Comparison of ENCODE assay signal across 1 cellular context in genomic region chr17:21214015-21214776, GRCh38.
TF ChIP-seq lines count a peak whose summit lies in the region.

Gene TMEM11, minus strand, starts transcription at chr17:21214161. Its CDS starts 9 bp downstream, at chr17:21214152.

TF ChIP-seq in HepG2, 621 proteins besides CTCF, POLR2A, EP300 and RAD21 (continued from another document and continues in another):
- no peak for TF ChIP-seq PCBP2 (optimal IDR thresholded peaks at IDR 0.05; ENCODE audit: low read depth, low read length, poor library complexity, severe bottlenecking)
- no peak for TF ChIP-seq ZFP41 (CRISPR knock-in tag; IDR thresholded peaks at IDR 0.05; ENCODE audit: borderline replicate concordance)
- TF ChIP-seq ZNF850 (CRISPR knock-in tag; conservative IDR thresholded peaks at IDR 0.05): no peak
- peak; percentile 85 for TF ChIP-seq KMT2B (CRISPR knock-in tag; IDR thresholded peaks at IDR 0.05)
- TF ChIP-seq ZNF142 (CRISPR knock-in tag; IDR thresholded peaks at IDR 0.05): peak; percentile 71
- TF ChIP-seq ZNF776 (CRISPR knock-in tag; IDR thresholded peaks at IDR 0.05): no peak
- no peak for TF ChIP-seq ATAD3A (CRISPR knock-in tag; IDR thresholded peaks at IDR 0.05)
- no peak for TF ChIP-seq GLI4 (CRISPR knock-in tag; IDR thresholded peaks at IDR 0.05; ENCODE audit: borderline replicate concordance)
- no peak for TF ChIP-seq ONECUT2 (CRISPR knock-in tag; IDR thresholded peaks at IDR 0.05)
- no peak for TF ChIP-seq ZNF292 (CRISPR knock-in tag; IDR thresholded peaks at IDR 0.05; ENCODE audit: borderline replicate concordance, low read depth)
- peak; percentile 33; the same call in 1 of the 2 replicates for TF ChIP-seq CBFB (CRISPR knock-in tag; IDR thresholded peaks at IDR 0.05)
- no peak for TF ChIP-seq GATA4 (IDR thresholded peaks at IDR 0.05; ENCODE audit: borderline replicate concordance, low read depth)
- no peak for TF ChIP-seq SNAI1 (CRISPR knock-in tag; IDR thresholded peaks at IDR 0.05; ENCODE audit: borderline replicate concordance)
- TF ChIP-seq KDM1A (CRISPR knock-in tag; IDR thresholded peaks at IDR 0.05): no peak
- 0 out of 2 replicates have a peak, but pooled peaks have one; percentile 34 for TF ChIP-seq REL (CRISPR knock-in tag; conservative IDR thresholded peaks at IDR 0.05)
- no peak; the same call in 1 of the 2 replicates for TF ChIP-seq ZNF431 (CRISPR knock-in tag; IDR thresholded peaks at IDR 0.05; ENCODE audit: borderline replicate concordance, low read depth)
- no peak for TF ChIP-seq FOSL1 (CRISPR knock-in tag; IDR thresholded peaks at IDR 0.05; ENCODE audit: borderline replicate concordance)
- no peak for TF ChIP-seq SOX5 (CRISPR knock-in tag; IDR thresholded peaks at IDR 0.05; ENCODE audit: borderline replicate concordance)
- no peak; the same call in 1 of the 2 replicates for TF ChIP-seq DR1 (CRISPR knock-in tag; IDR thresholded peaks at IDR 0.05)
- no peak for TF ChIP-seq TRIM22 (IDR thresholded peaks at IDR 0.05)
- peak; percentile 13; the same call in 1 of the 2 replicates for TF ChIP-seq MED1 (CRISPR knock-in tag; IDR thresholded peaks at IDR 0.05)
- no peak for TF ChIP-seq GFI1 (CRISPR knock-in tag; IDR thresholded peaks at IDR 0.05; ENCODE audit: borderline replicate concordance)
- TF ChIP-seq GATAD1 (CRISPR knock-in tag; IDR thresholded peaks at IDR 0.05): peak; percentile 89
- TF ChIP-seq AHR (CRISPR knock-in tag; IDR thresholded peaks at IDR 0.05): 0 out of 2 replicates have a peak, but pooled peaks have one; percentile 36
- peak; percentile 47; the same call in 1 of the 2 replicates for TF ChIP-seq ELF4 (CRISPR knock-in tag; IDR thresholded peaks at IDR 0.05; ENCODE audit: borderline replicate concordance)
- TF ChIP-seq ZFP90 (CRISPR knock-in tag; IDR thresholded peaks at IDR 0.05; ENCODE audit: borderline replicate concordance): no peak
- TF ChIP-seq MTF2 (CRISPR knock-in tag; IDR thresholded peaks at IDR 0.05; ENCODE audit: borderline replicate concordance): 0 out of 2 replicates have a peak, but pooled peaks have one; percentile 43
- peak; percentile 75 for TF ChIP-seq POLR2G (IDR thresholded peaks at IDR 0.05; ENCODE audit: low read depth, low read length)
- no peak for TF ChIP-seq RFX5 (IDR thresholded peaks at IDR 0.05; ENCODE audit: low read depth, low read length)
- TF ChIP-seq MAZ (IDR thresholded peaks at IDR 0.05; ENCODE audit: borderline replicate concordance, low read depth, low read length): no peak
- peak; percentile 46 for TF ChIP-seq MAZ (CRISPR knock-in tag; IDR thresholded peaks at IDR 0.05; ENCODE audit: low read depth)
- TF ChIP-seq GABPB1 (CRISPR knock-in tag; IDR thresholded peaks at IDR 0.05): peak; percentile 97
- TF ChIP-seq ZNF891 (CRISPR knock-in tag; IDR thresholded peaks at IDR 0.05): no peak; the same call in 1 of the 2 replicates
- TF ChIP-seq ZNF605 (CRISPR knock-in tag; IDR thresholded peaks at IDR 0.05): peak; percentile 81
- 0 out of 2 replicates have a peak, but pooled peaks have one; percentile 8 for TF ChIP-seq PHF21A (CRISPR knock-in tag; IDR thresholded peaks at IDR 0.05)
- no peak for TF ChIP-seq BRF2 (CRISPR knock-in tag; IDR thresholded peaks at IDR 0.05)
- peak; percentile 68 for TF ChIP-seq SAP130 (CRISPR knock-in tag; IDR thresholded peaks at IDR 0.05; ENCODE audit: low read depth)
- TF ChIP-seq PREB (CRISPR knock-in tag; IDR thresholded peaks at IDR 0.05): no peak
- no peak for TF ChIP-seq CENPBD1 (CRISPR knock-in tag; IDR thresholded peaks at IDR 0.05; ENCODE audit: borderline replicate concordance, low read depth)
- TF ChIP-seq IKZF4 (CRISPR knock-in tag; IDR thresholded peaks at IDR 0.05; ENCODE audit: borderline replicate concordance, low read depth, not compliant biosample characterization): peak; percentile 5
- TF ChIP-seq TMF1 (CRISPR knock-in tag; IDR thresholded peaks at IDR 0.05; ENCODE audit: low read depth): peak; percentile 34; the same call in 1 of the 2 replicates
- TF ChIP-seq HNF1B (CRISPR knock-in tag; IDR thresholded peaks at IDR 0.05): 0 out of 2 replicates have a peak, but pooled peaks have one; percentile 52
- TF ChIP-seq POGZ (CRISPR knock-in tag; IDR thresholded peaks at IDR 0.05): 0 out of 2 replicates have a peak, but pooled peaks have one; percentile 15
- TF ChIP-seq NBN (conservative IDR thresholded peaks at IDR 0.05): no peak
- TF ChIP-seq ZNF124 (CRISPR knock-in tag; IDR thresholded peaks at IDR 0.05): peak; percentile 11
- no peak for TF ChIP-seq KDM4B (CRISPR knock-in tag; IDR thresholded peaks at IDR 0.05)
- peak; percentile 70; the same call in 1 of the 2 replicates for TF ChIP-seq ZNF556 (CRISPR knock-in tag; IDR thresholded peaks at IDR 0.05; ENCODE audit: borderline replicate concordance)
- no peak for TF ChIP-seq BRCA1 (CRISPR knock-in tag; IDR thresholded peaks at IDR 0.05)
- TF ChIP-seq ZNF83 (CRISPR knock-in tag; IDR thresholded peaks at IDR 0.05; ENCODE audit: borderline replicate concordance): no peak
- TF ChIP-seq ZFP62 (CRISPR knock-in tag; IDR thresholded peaks at IDR 0.05): peak; percentile 98
- no peak for TF ChIP-seq BHLHE40 (IDR thresholded peaks at IDR 0.05; ENCODE audit: low read length)
- TF ChIP-seq NR2F1 (CRISPR knock-in tag; IDR thresholded peaks at IDR 0.05): peak; percentile 74 to 79
- no peak for TF ChIP-seq ZUFSP (CRISPR knock-in tag; IDR thresholded peaks at IDR 0.05; ENCODE audit: borderline replicate concordance)
- no peak; the same call in 1 of the 2 replicates for TF ChIP-seq RARA (CRISPR knock-in tag; IDR thresholded peaks at IDR 0.05)
- no peak for TF ChIP-seq ZBTB1 (CRISPR knock-in tag; IDR thresholded peaks at IDR 0.05; ENCODE audit: borderline replicate concordance)
- TF ChIP-seq ZNF281 (CRISPR knock-in tag; IDR thresholded peaks at IDR 0.05; ENCODE audit: borderline replicate concordance): no peak
- no peak for TF ChIP-seq ZSCAN30 (CRISPR knock-in tag; IDR thresholded peaks at IDR 0.05)
- TF ChIP-seq YY1 (IDR thresholded peaks at IDR 0.05; ENCODE audit: insufficient read depth, insufficient replicate concordance, low read depth, low read length): peak; percentile 98
- no peak for TF ChIP-seq ZNF772 (CRISPR knock-in tag; IDR thresholded peaks at IDR 0.05)
